In genomic region chr1:155127105-155127671, GRCh38 we compare ENCODE assay signal across 8 cellular contexts. TPM values are rescaled to one million over a fixed set of nuclear protein-coding genes. Genes with fewer than 3 reads are reported as not detected.
DNase-seq lines count a peak whose midpoint lies in the region; ATAC-seq and TF ChIP-seq lines count a peak whose summit lies in the region.

No MANE protein-coding gene starts in this region.

- DNase-seq in Calu3, result peak; percentile 88
- peak; percentile 69 for DNase-seq in MG63
- DNase-seq in activated naive CD8-positive, alpha-beta T cell treated with anti-CD3 and anti-CD28 coated beads, Interleukin-2, amount 10 ng/mL, durations not matched to agents 7 days and 5 days, result no peak
- DNase-seq in Right ventricle myocardium superior, result peak; percentile 57
- DNase-seq in nucleus accumbens (lab: John Stamatoyannopoulos, UW), result peak in 55 of 56 donors; percentile 54 to 95 (median 86)
- DNase-seq in SK-N-DZ (ENCODE audit: low spot score), result no peak

- TF ChIP-seq CTCF in Calu3 (IDR thresholded peaks at IDR 0.05; ENCODE audit: unreplicated experiment), result no peak

- H3K27me3 Mint-ChIP-seq in Calu3 (ENCODE audit: unreplicated experiment), result no peaks in the 10 kb centered on the region
- peaks cover 48% of the 10 kb centered on the region for H3K27me3 Mint-ChIP-seq in activated naive CD8-positive, alpha-beta T cell treated with anti-CD3 and anti-CD28 coated beads, Interleukin-2, amount 10 ng/mL, durations not matched to agents 7 days and 5 days

- CTCF ChIA-PET in Calu3 (lab: Charles Lee), result interaction anchor here (0.6 to 1.9 kb wide), 2 partner anchors 36 to 40 kb away, joined by 3 to 8 read pairs; no protein-coding TSS in a partner anchor

- peak overlapping the region; percentile 91 for H3K4me3 Mint-ChIP-seq in Calu3 (ENCODE audit: low read depth, unreplicated experiment)
- H3K4me3 Mint-ChIP-seq in activated naive CD8-positive, alpha-beta T cell treated with anti-CD3 and anti-CD28 coated beads, Interleukin-2, amount 10 ng/mL, durations not matched to agents 7 days and 5 days, result peak overlapping the region; percentile 80

- H3K4me1 Mint-ChIP-seq in Calu3 (ENCODE audit: low read depth, unreplicated experiment), result peaks cover 71% of the 10 kb centered on the region
- peaks cover 26% of the 10 kb centered on the region for H3K4me1 Mint-ChIP-seq in activated naive CD8-positive, alpha-beta T cell treated with anti-CD3 and anti-CD28 coated beads, Interleukin-2, amount 10 ng/mL, durations not matched to agents 7 days and 5 days

- H3K27ac Mint-ChIP-seq in Calu3 (ENCODE audit: unreplicated experiment), result peak overlapping the region; percentile 69
- peak overlapping the region; percentile 36 for H3K27ac Mint-ChIP-seq in activated naive CD8-positive, alpha-beta T cell treated with anti-CD3 and anti-CD28 coated beads, Interleukin-2, amount 10 ng/mL, durations not matched to agents 7 days and 5 days

- no peaks in the 10 kb centered on the region for H3K36me3 ChIP-seq in MG63

- H3K9me3 ChIP-seq in MG63, result no peaks in the 10 kb centered on the region

- POLR2A ChIA-PET in activated naive CD8-positive, alpha-beta T cell treated with anti-CD3 and anti-CD28 coated beads, Interleukin-2, amount 10 ng/mL, durations not matched to agents 7 days and 5 days (lab: Charles Lee), result interaction anchor here (1.0 kb wide), 1 partner anchor 9 kb away, joined by 3 read pairs; no protein-coding TSS in a partner anchor

- peak overlapping the region; percentile 52 for H3K4me3 ChIP-seq in MG63

- peaks cover 69% of the 10 kb centered on the region for H3K36me3 Mint-ChIP-seq in Calu3 (ENCODE audit: insufficient read depth, unreplicated experiment)
- peaks cover 3% of the 10 kb centered on the region for H3K36me3 Mint-ChIP-seq in activated naive CD8-positive, alpha-beta T cell treated with anti-CD3 and anti-CD28 coated beads, Interleukin-2, amount 10 ng/mL, durations not matched to agents 7 days and 5 days

- ATAC-seq in activated naive CD8-positive, alpha-beta T cell treated with anti-CD3 and anti-CD28 coated beads, Interleukin-2, amount 10 ng/mL, durations not matched to agents 7 days and 5 days (ENCODE audit: low read depth), result peak; percentile 40
- ATAC-seq in Right ventricle myocardium superior (ENCODE audit: poor library complexity), result peak; percentile 13
- ATAC-seq in GM19395 (IDR thresholded peaks at IDR 0.05; ENCODE audit: unreplicated experiment), result no peak
- no peak for ATAC-seq in HG03520 (IDR thresholded peaks at IDR 0.05; ENCODE audit: unreplicated experiment)

- intact Hi-C loops in Calu3 (cut with micrococcal nuclease; ENCODE audit: unreplicated experiment), result loop anchor here (5.0 kb wide), 2 partner anchors 35 to 40 kb away; no protein-coding TSS in a partner anchor
- intact Hi-C loops in Right ventricle myocardium superior (cut with DNase I), result loop anchor here (5.0 kb wide), 2 partner anchors 35 to 40 kb away; no protein-coding TSS in a partner anchor

- no TSS peak for BruUV-seq in Calu3 (replicated peaks; lab: Mats Ljungman, UMichigan)

- H3K27me3 ChIP-seq in MG63, result peaks cover 7% of the 10 kb centered on the region; the same call in 1 of the 2 replicates

- H3K9me3 Mint-ChIP-seq in Calu3 (ENCODE audit: low read depth, unreplicated experiment), result no peaks in the 10 kb centered on the region
- no peaks in the 10 kb centered on the region for H3K9me3 Mint-ChIP-seq in activated naive CD8-positive, alpha-beta T cell treated with anti-CD3 and anti-CD28 coated beads, Interleukin-2, amount 10 ng/mL, durations not matched to agents 7 days and 5 days

RNA-seq across cellular contexts. Expression of gene EFNA1, which starts 0.5 kb away (rescaled TPM):
- total RNA-seq in Calu3 (2022), result 33.7 and 41.7 TPM in 2 replicates
- total RNA-seq in MG63 (2014; rRNA removed; shearing (Covaris generic); ENCODE audit: low replicate concordance), result 0.37 and 4.1 TPM in 2 replicates
- under 1 TPM; 0.25 to 0.48 TPM for total RNA-seq in activated naive CD8-positive, alpha-beta T cell treated with anti-CD3 and anti-CD28 coated beads, Interleukin-2, amount 10 ng/mL, durations not matched to agents 7 days and 5 days
- 41.5 TPM for total RNA-seq in Right ventricle myocardium superior
- polyA plus RNA-seq in SK-N-DZ (2014; cell fraction: cytosol; rRNA removed), result 3.2 and 3.8 TPM in 2 replicates
- polyA plus RNA-seq in SK-N-DZ (2014; cell fraction: nucleus; rRNA removed), result 3.3 and 4.0 TPM in 2 replicates

RNA-seq across cellular contexts. Expression of gene SLC50A1, which starts 8.5 kb away (rescaled TPM):
- total RNA-seq in Calu3 (2022), result 68.5 and 72.0 TPM in 2 replicates
- total RNA-seq in MG63 (2014; rRNA removed; shearing (Covaris generic); ENCODE audit: low replicate concordance), result 25.9 and 56.9 TPM in 2 replicates
- total RNA-seq in activated naive CD8-positive, alpha-beta T cell treated with anti-CD3 and anti-CD28 coated beads, Interleukin-2, amount 10 ng/mL, durations not matched to agents 7 days and 5 days, result 10 to 100 TPM; 40.7 to 45.0 TPM
- 7.1 TPM for total RNA-seq in Right ventricle myocardium superior
- 37.2 and 42.8 TPM in 2 replicates for polyA plus RNA-seq in SK-N-DZ (2014; cell fraction: cytosol; rRNA removed)
- polyA plus RNA-seq in SK-N-DZ (2014; cell fraction: nucleus; rRNA removed), result 18.7 and 19.9 TPM in 2 replicates

RNA-seq across cellular contexts. Expression of gene DPM3, which starts 13.1 kb away (rescaled TPM):
- total RNA-seq in Calu3 (2022) (38.7 and 41.1 TPM in 2 replicates), Right ventricle myocardium superior (49.4 TPM)
- total RNA-seq in MG63 (2014; rRNA removed; shearing (Covaris generic); ENCODE audit: low replicate concordance), result 48.9 TPM in 1 of 2 replicates, not detected in the other
- total RNA-seq in activated naive CD8-positive, alpha-beta T cell treated with anti-CD3 and anti-CD28 coated beads, Interleukin-2, amount 10 ng/mL, durations not matched to agents 7 days and 5 days, result 10 to 100 TPM; 60.0 to 71.1 TPM
- 102 and 118 TPM in 2 replicates for polyA plus RNA-seq in SK-N-DZ (2014; cell fraction: cytosol; rRNA removed)
- 110 and 199 TPM in 2 replicates for polyA plus RNA-seq in SK-N-DZ (2014; cell fraction: nucleus; rRNA removed)

RNA-seq across cellular contexts. Expression of gene KRTCAP2, which starts 45.9 kb away (rescaled TPM):
- 236 TPM in 2 replicates for total RNA-seq in Calu3 (2022)
- 220 and 236 TPM in 2 replicates for total RNA-seq in MG63 (2014; rRNA removed; shearing (Covaris generic); ENCODE audit: low replicate concordance)
- 100 to 1,000 TPM; 146 to 170 TPM for total RNA-seq in activated naive CD8-positive, alpha-beta T cell treated with anti-CD3 and anti-CD28 coated beads, Interleukin-2, amount 10 ng/mL, durations not matched to agents 7 days and 5 days
- total RNA-seq in Right ventricle myocardium superior, result 121 TPM
- 134 and 157 TPM in 2 replicates for polyA plus RNA-seq in SK-N-DZ (2014; cell fraction: cytosol; rRNA removed)
- 147 and 176 TPM in 2 replicates for polyA plus RNA-seq in SK-N-DZ (2014; cell fraction: nucleus; rRNA removed)

RNA-seq across cellular contexts. Expression of gene TRIM46, which starts 46.5 kb away (rescaled TPM):
- total RNA-seq in Calu3 (2022) (1.1 and 1.8 TPM in 2 replicates), Right ventricle myocardium superior (0.08 TPM)
- not detected in 2 replicates for total RNA-seq in MG63 (2014; rRNA removed; shearing (Covaris generic); ENCODE audit: low replicate concordance)
- total RNA-seq in activated naive CD8-positive, alpha-beta T cell treated with anti-CD3 and anti-CD28 coated beads, Interleukin-2, amount 10 ng/mL, durations not matched to agents 7 days and 5 days, result 10 to 100 TPM; 12.4 to 13.4 TPM
- polyA plus RNA-seq in SK-N-DZ (2014; cell fraction: cytosol; rRNA removed), result 14.8 and 16.9 TPM in 2 replicates
- 40.2 and 65.8 TPM in 2 replicates for polyA plus RNA-seq in SK-N-DZ (2014; cell fraction: nucleus; rRNA removed)

Comparison
In these comparisons a context has a peak if more than half of its experiments do, and no peak if none do; other contexts are left out.
1. DNase-seq: peak in Calu3 (single experiment), MG63 (single experiment), Right ventricle myocardium superior (single experiment) and nucleus accumbens (55 of 56); none in activated naive CD8-positive, alpha-beta T cell treated with anti-CD3 and anti-CD28 coated beads, Interleukin-2, amount 10 ng/mL, durations not matched to agents 7 days and 5 days (single experiment) and SK-N-DZ (single experiment).
2. ATAC-seq: peak in activated naive CD8-positive, alpha-beta T cell treated with anti-CD3 and anti-CD28 coated beads, Interleukin-2, amount 10 ng/mL, durations not matched to agents 7 days and 5 days (single experiment) and Right ventricle myocardium superior (single experiment); none in GM19395 (single experiment) and HG03520 (single experiment).